ENCODE assay signal across 8 cellular contexts in the genomic region with DNA sequence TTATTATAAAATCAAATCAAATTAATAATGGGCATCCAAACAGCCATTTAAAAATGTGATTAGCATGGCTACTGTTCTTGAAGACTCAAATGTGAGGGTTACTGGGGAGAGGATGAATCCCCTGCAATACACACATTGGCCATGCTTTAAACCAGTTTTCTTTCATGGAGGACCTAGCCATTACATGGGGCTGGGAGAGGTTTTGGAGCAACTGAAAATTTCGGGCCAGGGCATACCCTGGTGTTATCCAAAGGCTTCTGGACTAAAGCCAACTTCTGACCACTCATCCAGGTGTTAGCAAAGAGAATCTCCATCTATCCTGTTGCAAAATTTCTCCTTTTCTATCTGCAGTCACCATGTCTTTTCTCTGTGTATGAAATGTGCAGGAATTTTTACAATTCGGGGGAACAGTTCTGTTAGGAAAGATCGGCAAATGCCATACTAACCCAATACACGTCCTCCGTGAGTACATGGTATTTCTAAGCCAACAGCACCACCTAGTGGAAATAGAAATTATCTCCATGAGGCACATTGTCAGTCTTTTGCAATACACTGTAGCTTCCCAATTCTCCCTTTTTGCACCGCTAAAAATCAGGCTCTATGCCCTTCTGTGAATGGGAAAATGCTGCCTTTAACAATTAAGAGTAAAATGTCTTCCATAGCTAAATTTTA. TPM values are rescaled to one million over a fixed set of nuclear protein-coding genes. Genes with fewer than 3 reads are reported as not detected.
DNase-seq lines count a peak whose midpoint lies in the region; ATAC-seq and TF ChIP-seq lines count a peak whose summit lies in the region.

No MANE protein-coding gene starts in this region.

- H3K9me3 Mint-ChIP-seq in activated CD8-positive, alpha-beta memory T cell treated with anti-CD3 and anti-CD28 coated beads, Interleukin-2, amount 10 ng/mL, durations not matched to agents 7 days and 5 days (ENCODE audit: low read depth): peaks cover 21% of the 10 kb centered on the region

- H3K9me3 ChIP-seq in RWPE2 (ENCODE audit: severe bottlenecking) (peaks cover 4% of the 10 kb centered on the region), neutrophil (peaks cover 11% of the 10 kb centered on the region)

- H3K27me3 ChIP-seq in RWPE2 (ENCODE audit: insufficient read depth, poor library complexity, severe bottlenecking): no peaks in the 10 kb centered on the region
- H3K27me3 ChIP-seq in neutrophil: no peaks in the 10 kb centered on the region

- H3K27me3 Mint-ChIP-seq in activated CD8-positive, alpha-beta memory T cell treated with anti-CD3 and anti-CD28 coated beads, Interleukin-2, amount 10 ng/mL, durations not matched to agents 7 days and 5 days: no peaks in the 10 kb centered on the region

- ATAC-seq in RWPE2 (ENCODE audit: low read depth) (no peak), esophagus mucosa (peak; percentile 68), HG02798 (IDR thresholded peaks at IDR 0.05; ENCODE audit: poor library complexity, unreplicated experiment) (no peak)
- ATAC-seq in activated CD8-positive, alpha-beta memory T cell treated with anti-CD3 and anti-CD28 coated beads, Interleukin-2, amount 10 ng/mL, durations not matched to agents 7 days and 5 days: no peak

- H3K4me1 Mint-ChIP-seq in activated CD8-positive, alpha-beta memory T cell treated with anti-CD3 and anti-CD28 coated beads, Interleukin-2, amount 10 ng/mL, durations not matched to agents 7 days and 5 days: no peaks in the 10 kb centered on the region

- H3K36me3 Mint-ChIP-seq in activated CD8-positive, alpha-beta memory T cell treated with anti-CD3 and anti-CD28 coated beads, Interleukin-2, amount 10 ng/mL, durations not matched to agents 7 days and 5 days: no peaks in the 10 kb centered on the region

- H3K36me3 ChIP-seq in RWPE2 (ENCODE audit: low read depth) (no peaks in the 10 kb centered on the region), neutrophil (no peaks in the 10 kb centered on the region)

- H3K4me3 Mint-ChIP-seq in activated CD8-positive, alpha-beta memory T cell treated with anti-CD3 and anti-CD28 coated beads, Interleukin-2, amount 10 ng/mL, durations not matched to agents 7 days and 5 days: no peak overlapping the region

- H3K27ac Mint-ChIP-seq in activated CD8-positive, alpha-beta memory T cell treated with anti-CD3 and anti-CD28 coated beads, Interleukin-2, amount 10 ng/mL, durations not matched to agents 7 days and 5 days: no peak overlapping the region

- peak; percentile 64 for DNase-seq in NCI-H2196 (lab: John Stamatoyannopoulos, UW; ENCODE audit: unreplicated experiment)
- DNase-seq in NCI-H2196 treated with DMSO at 0.1 percent for 48 hours (lab: John Stamatoyannopoulos, UW; ENCODE audit: unreplicated experiment): no peak
- DNase-seq in HT-29 (ENCODE audit: low spot score): peak; percentile 85
- DNase-seq in RWPE2 (ENCODE audit: low spot score): no peak
- DNase-seq in activated CD8-positive, alpha-beta memory T cell treated with anti-CD3 and anti-CD28 coated beads, Interleukin-2, amount 10 ng/mL, durations not matched to agents 7 days and 5 days: no peak

- peak; percentile 15 for TF ChIP-seq CTCF in RWPE2 (IDR thresholded peaks at IDR 0.05; ENCODE audit: poor library complexity, severe bottlenecking)
- peak; percentile 32 for TF ChIP-seq CTCF in neutrophil (IDR thresholded peaks at IDR 0.05)

- no peaks in the 10 kb centered on the region for H3K4me1 ChIP-seq in RWPE2 (ENCODE audit: insufficient read depth, poor library complexity, severe bottlenecking)
- H3K4me1 ChIP-seq in neutrophil (ENCODE audit: control insufficient read depth in 1 of 2, insufficient read depth in 1 of 2, low read depth in 1 of 2, low read length in 1 of 2): no peaks in the 10 kb centered on the region

- CTCF ChIA-PET in activated CD8-positive, alpha-beta memory T cell treated with anti-CD3 and anti-CD28 coated beads, Interleukin-2, amount 10 ng/mL, durations not matched to agents 7 days and 5 days (lab: Charles Lee): interaction anchor here (1.0 kb wide), 1 partner anchor 73 kb away, joined by 3 read pairs; no protein-coding TSS in a partner anchor

- H3K4me3 ChIP-seq in RWPE2 (ENCODE audit: severe bottlenecking) (no peak overlapping the region), neutrophil (ENCODE audit: low read depth in 1 of 2, low read length in 1 of 2) (no peak overlapping the region)

- H3K27ac ChIP-seq in RWPE2 (ENCODE audit: poor library complexity, severe bottlenecking) (no peak overlapping the region), neutrophil (no peak overlapping the region)

RNA-seq across cellular contexts. Expression of a gene that starts 47.0 kb away (rescaled TPM):
- total RNA-seq in HT-29 (2014; rRNA removed; shearing (Covaris generic)): 1.4 and 3.6 TPM in 2 replicates
- total RNA-seq in esophagus mucosa: 2.3 TPM
- 10 to 100 TPM; 17.8 to 25.6 TPM for total RNA-seq in activated CD8-positive, alpha-beta memory T cell treated with anti-CD3 and anti-CD28 coated beads, Interleukin-2, amount 10 ng/mL, durations not matched to agents 7 days and 5 days

RNA-seq across cellular contexts. Expression of a gene that starts 56.0 kb away (rescaled TPM):
- 4.2 and 4.4 TPM in 2 replicates for total RNA-seq in HT-29 (2014; rRNA removed; shearing (Covaris generic))
- 4.9 TPM for total RNA-seq in esophagus mucosa
- total RNA-seq in activated CD8-positive, alpha-beta memory T cell treated with anti-CD3 and anti-CD28 coated beads, Interleukin-2, amount 10 ng/mL, durations not matched to agents 7 days and 5 days: 10 to 100 TPM; 11.9 to 22.4 TPM

Comparison
In these comparisons a context has a peak if more than half of its experiments do, and no peak if none do; other contexts are left out.
1. DNase-seq: peak in NCI-H2196 (single experiment) and HT-29 (single experiment); none in NCI-H2196 treated with DMSO at 0.1 percent for 48 hours (single experiment), RWPE2 (single experiment) and activated CD8-positive, alpha-beta memory T cell treated with anti-CD3 and anti-CD28 coated beads, Interleukin-2, amount 10 ng/mL, durations not matched to agents 7 days and 5 days (single experiment).